ENCODE assay signal across 23 cellular contexts in the genomic region with DNA sequence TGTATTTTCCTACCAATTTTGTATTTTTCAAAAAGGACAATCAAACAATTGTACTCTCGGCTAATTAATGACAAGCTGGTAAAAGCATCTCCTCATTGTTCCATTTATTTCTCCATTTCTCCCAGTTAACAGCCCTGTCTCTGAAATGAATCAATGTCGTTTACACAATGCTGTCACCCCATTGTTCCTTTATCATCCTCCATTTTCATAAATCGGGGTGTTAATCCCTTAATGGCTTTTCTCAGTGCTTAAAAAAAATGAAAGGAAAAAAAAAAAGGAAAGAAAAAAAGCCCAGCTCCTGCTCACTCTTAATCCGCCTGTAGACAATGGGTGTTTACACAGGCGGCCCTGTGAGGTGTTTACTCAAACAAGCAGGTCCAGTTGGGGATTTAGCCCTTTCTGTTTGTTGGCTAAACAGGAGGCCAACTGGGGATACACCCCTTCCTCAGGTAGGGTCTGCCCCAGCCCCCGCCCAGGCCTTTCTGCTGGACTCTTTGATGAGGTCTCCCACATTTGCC.
DNase-seq lines count a peak whose midpoint lies in the region; ATAC-seq and TF ChIP-seq lines count a peak whose summit lies in the region.
"Had no signal": no experiment of that assay in that cellular context is flagged by ENCODE, and none has a peak within 500 bp of the region (broad histone marks: within the 10 kb centered on the region; RNA-seq: fewer than 3 reads in every experiment).

No MANE protein-coding gene starts in this region.

- no peak overlapping the region for H3K4me3 ChIP-seq in PC-9
- H3K4me3 ChIP-seq: A549, BLaER1 had no signal

- H3K27ac ChIP-seq in PC-9 = no peak overlapping the region
- H3K27ac ChIP-seq: A549, BLaER1, parathyroid adenoma, RWPE1 had no signal

- no TSS peak for BruUV-seq in PC-9 (replicated peaks; lab: Mats Ljungman, UMichigan)

- H3K4me1 ChIP-seq in PC-9 (replicated peaks; ENCODE audit: insufficient read depth) = no peaks in the 10 kb centered on the region
- H3K4me1 ChIP-seq: A549, BLaER1, parathyroid adenoma had no signal

- TF ChIP-seq CTCF in PC-9 (conservative IDR thresholded peaks at IDR 0.05) = no peak

- no peak overlapping the region for H2AFZ ChIP-seq in PC-9
- H2AFZ ChIP-seq: parathyroid adenoma had no signal

- H3K27me3 ChIP-seq in PC-9 (ENCODE audit: insufficient read depth, low read depth) = peaks cover 16% of the 10 kb centered on the region; the same call in 1 of the 2 replicates
- H3K27me3 ChIP-seq: BLaER1 had no signal

- H3K9me2 ChIP-seq in PC-9 (ENCODE audit: insufficient read depth) = no peaks in the 10 kb centered on the region
- H3K9me2 ChIP-seq: SK-N-SH had no signal

- no peaks in the 10 kb centered on the region for H3K9me3 ChIP-seq in PC-9 (ENCODE audit: insufficient read depth, low read depth)
- H3K9me3 ChIP-seq: A549, BLaER1, SK-N-SH had no signal

- DNase-seq in NCI-H510A treated with DMSO at 0.1 percent for 48 hours (lab: John Stamatoyannopoulos, UW) = peak; percentile 45
- DNase-seq in NCI-H510A (lab: John Stamatoyannopoulos, UW) = no peak
- DNase-seq in NCI-H774 (lab: John Stamatoyannopoulos, UW) = peak; percentile 81
- DNase-seq in inferior parietal cortex (ENCODE audit: extremely low spot score) = peak; percentile 43
- peak; percentile 83 for DNase-seq in superior temporal gyrus (ENCODE audit: extremely low spot score)
- no peak for DNase-seq in PC-9
- DNase-seq in activated naive CD4-positive, alpha-beta T cell (lab: John Stamatoyannopoulos, UW) = no peak
- DNase-seq: activated CD4-positive, alpha-beta T cell treated with anti-CD3 and anti-CD28 coated beads, Interleukin-2, amount 50 U/mL, for 48 hours; activated naive CD4-positive, alpha-beta T cell treated with Interleukin-2 at 50 U/mL for 16 hours; activated T-cell treated with anti-CD3 and anti-CD28 coated beads, Interleukin-2, amount 50 U/mL, for 24 hours; central memory CD4-positive, alpha-beta T cell; DMS79; erythroblast; foreskin melanocyte; naive B cell; SK-N-SH; stimulated activated CD4-positive, alpha-beta T cell treated with anti-CD3 and anti-CD28 coated beads, Interleukin-1b, Interleukin-23, amount 100 ng/mL, for 48 hours had no signal

- H4K20me1 ChIP-seq in PC-9 (ENCODE audit: insufficient read depth) = no peaks in the 10 kb centered on the region
- H4K20me1 ChIP-seq: BLaER1 had no signal

- POLR2A ChIA-PET in PC-9 (lab: Charles Lee; ENCODE audit: unreplicated experiment) = no interaction called here

- no peak for ATAC-seq in HG03565 (IDR thresholded peaks at IDR 0.05; ENCODE audit: unreplicated experiment)
- ATAC-seq: A549; stimulated activated memory B cell treated with anti-CD40 and anti-IgM and Interleukin-4, amounts not matched to agents 10 μg/mL and 1 μg/mL and 100 μg/mL, for 72 hours had no signal

- no peaks in the 10 kb centered on the region for H3K36me3 ChIP-seq in PC-9 (ENCODE audit: low read depth)
- H3K36me3 ChIP-seq: BLaER1 had no signal

- no peak overlapping the region for H3K4me2 ChIP-seq in PC-9
- H3K4me2 ChIP-seq: A549, BLaER1, SK-N-SH had no signal

- intact Hi-C loops in PC-9 (cut with micrococcal nuclease; ENCODE audit: unreplicated experiment) = no loop called here

- H3F3A ChIP-seq in PC-9 (ENCODE audit: insufficient read depth, low read depth) = no peaks in the 10 kb centered on the region

- CTCF ChIA-PET in PC-9 (lab: Charles Lee) = no interaction called here

- no peaks in the 10 kb centered on the region for H3K79me2 ChIP-seq in PC-9 (ENCODE audit: low read depth)
- H3K79me2 ChIP-seq: parathyroid adenoma had no signal

Comparison
In these comparisons a context has a peak if more than half of its experiments do, and no peak if none do; other contexts are left out.
1. DNase-seq: peak in NCI-H510A treated with DMSO at 0.1 percent for 48 hours (single experiment), NCI-H774 (single experiment), inferior parietal cortex (single experiment) and superior temporal gyrus (single experiment); none in NCI-H510A (single experiment), PC-9 (0 of 2) and activated naive CD4-positive, alpha-beta T cell (0 of 4).